9 cellular contexts compared by ENCODE assay signal in the genomic region with DNA sequence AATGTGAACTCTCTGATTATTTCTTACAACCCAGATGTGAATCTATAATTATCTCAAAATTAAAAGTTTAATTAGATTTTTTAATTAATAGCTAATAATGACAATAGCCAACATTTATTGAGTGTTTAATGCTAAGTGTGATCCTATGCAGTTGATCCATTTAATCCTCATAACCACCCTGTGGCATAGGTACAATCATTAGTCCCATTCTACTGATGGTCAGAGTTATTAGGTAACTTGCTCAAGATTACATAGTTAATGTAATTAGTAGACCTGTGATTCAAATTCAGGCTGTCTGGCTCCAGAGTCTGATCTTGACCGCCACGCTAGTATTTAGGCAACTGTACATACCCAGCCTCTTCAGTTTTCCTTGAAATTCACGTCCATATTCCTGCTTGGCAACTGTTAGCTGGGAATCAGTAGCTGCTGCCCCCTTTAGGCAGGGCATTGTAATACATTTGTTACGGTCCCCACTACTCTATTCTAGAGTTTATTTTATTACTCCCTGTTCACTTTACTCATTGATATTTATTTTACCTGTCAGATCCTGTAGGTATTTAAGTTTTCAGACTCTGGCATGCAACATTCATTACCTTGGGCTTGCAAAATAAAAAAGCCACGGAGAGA. TPM values are rescaled to one million over a fixed set of nuclear protein-coding genes. Genes with fewer than 3 reads are reported as not detected.
DNase-seq lines count a peak whose midpoint lies in the region; ATAC-seq and TF ChIP-seq lines count a peak whose summit lies in the region.
"Had no signal": no experiment of that assay in that cellular context is flagged by ENCODE, and none has a peak within 500 bp of the region (broad histone marks: within the 10 kb centered on the region; RNA-seq: fewer than 3 reads in every experiment).

No MANE protein-coding gene starts in this region.

- no peak overlapping the region for H3K27ac ChIP-seq in adrenal gland

- no peaks in the 10 kb centered on the region for H3K9me3 Mint-ChIP-seq in memory B cell
- H3K9me3 Mint-ChIP-seq: T-helper 1 cell treated with Interleukin-12 subunit alpha and Interleukin-12 subunit beta and Interleukin-4 antibody, amounts not matched to agents 30 μg/mL and 1 μg/mL, for 36 hours had no signal

- H3K9me3 ChIP-seq in adrenal gland (replicated peaks in 1 of 3): no peaks in the 10 kb centered on the region

- TF ChIP-seq CTCF in adrenal gland (IDR thresholded peaks at IDR 0.05): peak; percentile 25 to 56 (median 52)

- H3K4me1 Mint-ChIP-seq in memory B cell: no peaks in the 10 kb centered on the region

- H3K27ac Mint-ChIP-seq in memory B cell: no peak overlapping the region
- H3K27ac Mint-ChIP-seq: T-helper 1 cell treated with Interleukin-12 subunit alpha and Interleukin-12 subunit beta and Interleukin-4 antibody, amounts not matched to agents 30 μg/mL and 1 μg/mL, for 36 hours had no signal

- no peaks in the 10 kb centered on the region for H3K36me3 ChIP-seq in adrenal gland (replicated peaks in 1 of 2)

- no peaks in the 10 kb centered on the region for H3K36me3 Mint-ChIP-seq in memory B cell

- ATAC-seq in memory B cell (ENCODE audit: low read depth) (peak; percentile 41), HG02852 (IDR thresholded peaks at IDR 0.05; ENCODE audit: unreplicated experiment) (no peak)

- intact Hi-C loops in adrenal gland (cut with DNase I): no loop called here

- H3K4me3 Mint-ChIP-seq in memory B cell: no peak overlapping the region
- H3K4me3 Mint-ChIP-seq: T-helper 1 cell treated with Interleukin-12 subunit alpha and Interleukin-12 subunit beta and Interleukin-4 antibody, amounts not matched to agents 30 μg/mL and 1 μg/mL, for 36 hours had no signal

- whole genome bisulfite sequencing in adrenal gland, 4 donors: 49 to 55% (median 50%) methylated on average over 5 of the region's 5 CpGs

- H3K4me3 ChIP-seq in adrenal gland: no peak overlapping the region

- H3K27me3 ChIP-seq in adrenal gland: no peaks in the 10 kb centered on the region

- peak; percentile 30 for DNase-seq in Daoy (ENCODE audit: low read depth)
- DNase-seq in HK-2 (ENCODE audit: unreplicated experiment): peak; percentile 38
- DNase-seq in adrenal gland: peak in 2 of 7 donors; percentile 24 to 42
- no peak for DNase-seq in memory B cell (ENCODE audit: low spot score in 2 of 2)
- no peak for DNase-seq in activated CD4-positive, CD25-positive, alpha-beta regulatory T cell treated with anti-CD3 and anti-CD28 coated beads, Interleukin-2, amount 50 U/mL, for 72 hours
- no peak for DNase-seq in NCI-H2171 treated with DMSO at 0.1 percent for 48 hours (lab: John Stamatoyannopoulos, UW)
- no peak for DNase-seq in stimulated activated CD4-positive, alpha-beta T cell treated with anti-CD3 and anti-CD28 coated beads, Interleukin-4, amount 100 ng/mL, for 4 hours

- H3K4me1 ChIP-seq in adrenal gland (replicated peaks in 1 of 2): no peaks in the 10 kb centered on the region

- no peaks in the 10 kb centered on the region for H3K27me3 Mint-ChIP-seq in memory B cell

- TF ChIP-seq POLR2A in adrenal gland (IDR thresholded peaks at IDR 0.05): no peak

RNA-seq across cellular contexts. Expression of a gene that starts 20.6 kb away (rescaled TPM):
- 0.23 and 0.24 TPM in 2 replicates for total RNA-seq in Daoy (2014; rRNA removed; shearing (Covaris generic))
- total RNA-seq in adrenal gland: 1 to 10 TPM; 2.2 to 8.0 (median 5.1) TPM
- polyA plus RNA-seq in adrenal gland: 1 to 10 TPM; 1.7 to 4.7 (median 3.2) TPM

RNA-seq across cellular contexts. Expression of a gene that starts 51.1 kb away (rescaled TPM):
- total RNA-seq in Daoy (2014; rRNA removed; shearing (Covaris generic)): 25.8 and 28.7 TPM in 2 replicates
- total RNA-seq in adrenal gland: 100 to 1,000 TPM in 2 of 8 donors, 10 to 100 TPM in 6; 23.1 to 181 (median 60.4) TPM
- polyA plus RNA-seq in adrenal gland: 100 to 1,000 TPM in 1 of 3 donors, 10 to 100 TPM in 1, 1 to 10 TPM in 1; 7.5 to 109 (median 13.7) TPM

Comparison
In these comparisons a context has a peak if more than half of its experiments do, and no peak if none do; other contexts are left out.
1. DNase-seq: peak in Daoy (single experiment) and HK-2 (single experiment); none in memory B cell (0 of 2), activated CD4-positive, CD25-positive, alpha-beta regulatory T cell treated with anti-CD3 and anti-CD28 coated beads, Interleukin-2, amount 50 U/mL, for 72 hours (single experiment), NCI-H2171 treated with DMSO at 0.1 percent for 48 hours (single experiment) and stimulated activated CD4-positive, alpha-beta T cell treated with anti-CD3 and anti-CD28 coated beads, Interleukin-4, amount 100 ng/mL, for 4 hours (0 of 2).